Comparison of ENCODE assay signal across 21 cellular contexts in genomic region chr3:196686436-196686835, GRCh38. TPM values are rescaled to one million over a fixed set of nuclear protein-coding genes. Genes with fewer than 3 reads are reported as not detected.
"Had no signal": no experiment of that assay in that cellular context is flagged by ENCODE, and none has a peak within 500 bp of the region (broad histone marks: within the 10 kb centered on the region; RNA-seq: fewer than 3 reads in every experiment).

No MANE protein-coding gene starts in this region.

- H3K4me3 ChIP-seq: colonic mucosa, esophagus squamous epithelium, gastrocnemius medialis, heart right ventricle, lower lobe of right lung, prostate gland had no signal

- H3K4me1 Mint-ChIP-seq: mesothelial cell of epicardium had no signal

- DNase-seq: activated CD4-positive, alpha-beta T cell treated with anti-CD3 and anti-CD28 coated beads, Interleukin-2, amount 50 U/mL, for 48 hours; activated effector memory CD4-positive, alpha-beta T cell treated with anti-CD3 and anti-CD28 coated beads, Interleukin-2, amount 50 U/mL, for 16 hours; activated T-cell treated with anti-CD3 and anti-CD28 coated beads, Interleukin-2, amount 50 U/mL, for 4 hours; caudate nucleus; colonic mucosa; esophagus squamous epithelium; gastrocnemius medialis; heart right ventricle; left colon; lower lobe of right lung; right cardiac atrium; small intestine; stimulated activated CD4-positive, alpha-beta T cell treated with anti-CD3 and anti-CD28 coated beads, Interleukin-4, amount 100 ng/mL, for 24 hours; stimulated activated naive CD4-positive, alpha-beta T cell treated with Interleukin-2 at 50 U/mL for 16 hours; WERI-Rb-1 had no signal

- H3K27ac Mint-ChIP-seq: activated naive CD4-positive, alpha-beta T cell treated with anti-CD3 and anti-CD28 coated beads, Interleukin-2, amount 50 U/mL, for 24 hours; mesothelial cell of epicardium had no signal

- H3K36me3 ChIP-seq: colonic mucosa, esophagus squamous epithelium, gastrocnemius medialis, heart right ventricle, lower lobe of right lung, prostate gland, WERI-Rb-1 had no signal

- H3K9me3 Mint-ChIP-seq: activated naive CD4-positive, alpha-beta T cell treated with anti-CD3 and anti-CD28 coated beads, Interleukin-2, amount 50 U/mL, for 24 hours had no signal

- H3K36me3 Mint-ChIP-seq: activated naive CD4-positive, alpha-beta T cell treated with anti-CD3 and anti-CD28 coated beads, Interleukin-2, amount 50 U/mL, for 24 hours; mesothelial cell of epicardium had no signal

- H3K27me3 ChIP-seq: colonic mucosa, esophagus squamous epithelium, gastrocnemius medialis, heart right ventricle had no signal

- H3K4me3 Mint-ChIP-seq: activated naive CD4-positive, alpha-beta T cell treated with anti-CD3 and anti-CD28 coated beads, Interleukin-2, amount 50 U/mL, for 24 hours; activated T-cell treated with anti-CD3 and anti-CD28 coated beads, Interleukin-2, amount 50 U/mL, for 4 hours; mesothelial cell of epicardium had no signal

- H3K9me3 ChIP-seq: colonic mucosa, esophagus squamous epithelium, gastrocnemius medialis, heart right ventricle, lower lobe of right lung, prostate gland had no signal

- H3K27ac ChIP-seq: colonic mucosa, esophagus squamous epithelium, gastrocnemius medialis, lower lobe of right lung, prostate gland, WERI-Rb-1 had no signal

- ATAC-seq: activated T-cell treated with anti-CD3 and anti-CD28 coated beads, Interleukin-2, amount 50 U/mL, for 4 hours; gastrocnemius medialis; heart right ventricle; left colon; lower lobe of right lung; right cardiac atrium had no signal

- FAIRE-seq: endothelial cell of umbilical vein, islet of Langerhans, small intestine had no signal

- H3K27me3 Mint-ChIP-seq: activated naive CD4-positive, alpha-beta T cell treated with anti-CD3 and anti-CD28 coated beads, Interleukin-2, amount 50 U/mL, for 24 hours had no signal

- H3K4me1 ChIP-seq: colonic mucosa, prostate gland had no signal

RNA-seq across cellular contexts. Expression of gene NRROS, which starts 46.9 kb away (rescaled TPM):
- polyA plus RNA-seq: neural cell had no signal
